9 cellular contexts compared by ENCODE assay signal in genomic region chr2:215136669-215137328, GRCh38. TPM values are rescaled to one million over a fixed set of nuclear protein-coding genes. Genes with fewer than 3 reads are reported as not detected.
A peak's percentile ranks its signal among the peaks of the same experiment; 100 is the strongest.
DNase-seq lines count a peak whose midpoint lies in the region; ATAC-seq, FAIRE-seq and TF ChIP-seq lines count a peak whose summit lies in the region.
"Had no signal": no experiment of that assay in that cellular context is flagged by ENCODE, and none has a peak within 500 bp of the region (broad histone marks: within the 10 kb centered on the region; RNA-seq: fewer than 3 reads in every experiment).

No MANE protein-coding gene starts in this region.

- TF ChIP-seq CTCF in HCT116 (IDR thresholded peaks at IDR 0.05 in 2 of 3, conservative IDR thresholded peaks at IDR 0.05 in 1 of 3; ENCODE audit: borderline replicate concordance in 1 of 3, insufficient read depth in 1 of 3, low read depth in 2 of 3, low read length in 2 of 3) (no peak), keratinocyte (optimal IDR thresholded peaks at IDR 0.05 in 1 of 3, IDR thresholded peaks at IDR 0.05 in 1 of 3, conservative IDR thresholded peaks at IDR 0.05 in 1 of 3; ENCODE audit: extremely low read depth in 1 of 3, insufficient read depth in 2 of 3, low read length in 3 of 3) (no peak), tibial nerve (IDR thresholded peaks at IDR 0.05) (no peak)

- FAIRE-seq in keratinocyte (lab: Jason Lieb, UNC), result peak; percentile 84

- H3K79me2 ChIP-seq in HCT116 (ENCODE audit: insufficient read depth, low read length) (no peaks in the 10 kb centered on the region), keratinocyte (ENCODE audit: control insufficient read depth, insufficient read depth, low read length) (peaks cover 2% of the 10 kb centered on the region)

- POLR2A ChIA-PET in HCT116 (lab: Charles Lee), result interaction anchor here (0.7 kb wide), 1 partner anchor 97 kb away, joined by 3 read pairs; no protein-coding TSS in a partner anchor

- H3K4me2 ChIP-seq in HCT116 (ENCODE audit: low read length) (peak overlapping the region; percentile 58; the same call in 1 of the 2 replicates), keratinocyte (ENCODE audit: control insufficient read depth, extremely low read depth, insufficient read depth, low read depth, low read length) (peak overlapping the region; percentile 94)

- TF ChIP-seq POLR2A in HCT116 (IDR thresholded peaks at IDR 0.05; ENCODE audit: borderline replicate concordance, extremely low read depth, insufficient read depth, insufficient read length) (no peak), tibial nerve (IDR thresholded peaks at IDR 0.05) (no peak)

- H2AFZ ChIP-seq in HCT116 (ENCODE audit: low read depth, low read length, poor library complexity, severe bottlenecking) (peak overlapping the region; percentile 87), keratinocyte (ENCODE audit: control insufficient read depth, low read length) (peak overlapping the region; percentile 5)

- H3K4me3 ChIP-seq in HCT116 (replicated peaks in 1 of 2; ENCODE audit: low read depth in 1 of 2, low read length in 2 of 2) (no peak overlapping the region), keratinocyte (ENCODE audit: control insufficient read depth in 2 of 3, extremely low read depth in 1 of 3, insufficient read depth in 2 of 3, low read depth in 1 of 3, low read length in 3 of 3) (peak overlapping the region; percentile 30 to 60 (median 48)), tibial nerve (no peak overlapping the region)

- H3K9ac ChIP-seq in HCT116 (ENCODE audit: low read length) (no peak overlapping the region), keratinocyte (ENCODE audit: control insufficient read depth, extremely low read depth, insufficient read depth, low read length) (peak overlapping the region; percentile 82)

- CTCF ChIA-PET in HCT116 (lab: Charles Lee), result no interaction called here

- H4K20me1 ChIP-seq in HCT116 (ENCODE audit: insufficient read depth), result no peaks in the 10 kb centered on the region
- no peaks in the 10 kb centered on the region for H4K20me1 ChIP-seq in keratinocyte (ENCODE audit: control insufficient read depth, extremely low read depth, insufficient read depth, low read length)

- H3K4me1 ChIP-seq in HCT116 (ENCODE audit: control insufficient read depth in 1 of 2, insufficient read depth in 2 of 2, low read length in 2 of 2) (peaks cover 23 to 29% of the 10 kb centered on the region in 2 experiments), keratinocyte (ENCODE audit: control insufficient read depth, extremely low read depth, insufficient read depth, low read length) (peaks cover 52% of the 10 kb centered on the region), tibial nerve (no peaks in the 10 kb centered on the region)

- dilution Hi-C loops in keratinocyte (cut with MboI; ENCODE audit: extremely low pct_ligation_motif_present, low sequenced_read_pairs), result no loop called here

- TF ChIP-seq EP300 in tibial nerve (IDR thresholded peaks at IDR 0.05), result no peak

- WGBS in tibial nerve, 2 donors, result 69 to 73% methylated on average over 3 of the region's 3 CpGs

- TF ChIP-seq RAD21 in HCT116 (IDR thresholded peaks at IDR 0.05; ENCODE audit: low read depth), result no peak

- H3K27me3 ChIP-seq in HCT116 (ENCODE audit: insufficient read depth, low read length), result no peaks in the 10 kb centered on the region
- no peaks in the 10 kb centered on the region for H3K27me3 ChIP-seq in keratinocyte (ENCODE audit: control insufficient read depth, extremely low read depth, insufficient read depth, low read length)
- no peaks in the 10 kb centered on the region for H3K27me3 ChIP-seq in tibial nerve

- DNase-seq in HCT116 (ENCODE audit: low read depth, low spot score) (no peak), NCI-H82 treated with DMSO at 0.1 percent for 48 hours (lab: John Stamatoyannopoulos, UW; ENCODE audit: unreplicated experiment) (peak; percentile 11), keratinocyte (ENCODE audit: low read depth, low spot score) (peak; percentile 82), mucosa of gallbladder (ENCODE audit: low spot score) (no peak), tibial nerve (ENCODE audit: low spot score in 2 of 2) (no peak), anterior cingulate cortex (lab: John Stamatoyannopoulos, UW) (no peak)
- DNase-seq in activated CD4-positive, CD25-positive, alpha-beta regulatory T cell treated with anti-CD3 and anti-CD28 coated beads, Interleukin-2, amount 50 U/mL, for 72 hours, result no peak
- DNase-seq: NK-92 treated with Interleukin-12 subunit alpha and Interleukin-12 subunit beta, amount 100 ng/mL, for 24 hours had no signal

- H3K27ac ChIP-seq in HCT116 (ENCODE audit: low read depth, low read length), result no peak overlapping the region; the same call in 1 of the 2 replicates
- H3K27ac ChIP-seq in keratinocyte (ENCODE audit: control insufficient read depth, insufficient read depth, low read length), result peak overlapping the region; percentile 99
- no peak overlapping the region for H3K27ac ChIP-seq in tibial nerve

- no TSS peak for BruUV-seq in HCT116 (replicated peaks; lab: Mats Ljungman, UMichigan)

- H3K36me3 ChIP-seq in HCT116 (ENCODE audit: control insufficient read depth in 1 of 2, insufficient read depth in 2 of 2, low read length in 2 of 2) (no peaks in the 10 kb centered on the region), keratinocyte (ENCODE audit: control insufficient read depth in 2 of 2, extremely low read depth in 1 of 2, insufficient read depth in 2 of 2, low read length in 2 of 2) (no peaks in the 10 kb centered on the region), tibial nerve (no peaks in the 10 kb centered on the region)

- peak; percentile 48 for ATAC-seq in GM18519 (IDR thresholded peaks at IDR 0.05; ENCODE audit: low FRiP score, unreplicated experiment)
- ATAC-seq in HCT116, result no peak

- H3K9me3 ChIP-seq in HCT116 (ENCODE audit: control insufficient read depth in 1 of 2, insufficient read depth in 1 of 2, low read depth in 1 of 2, low read length in 2 of 2) (no peaks in the 10 kb centered on the region), keratinocyte (ENCODE audit: control insufficient read depth, low read depth, low read length) (no peaks in the 10 kb centered on the region), tibial nerve (peaks cover 0 to 10% (median under 1%) of the 10 kb centered on the region in 4 donors)

- H3K9me2 ChIP-seq in HCT116 (ENCODE audit: insufficient read depth), result no peaks in the 10 kb centered on the region

- RAD21 ChIA-PET in HCT116 (lab: Charles Lee; ENCODE audit: low non-redundant PET in 1 of 2, low total read pairs in 2 of 2, uncharacterized antibody in 2 of 2, unreplicated experiment in 2 of 2), result no interaction called here

- intact Hi-C loops in HCT116 (cut with micrococcal nuclease), result no loop called here

- H3K9me1 ChIP-seq in keratinocyte (ENCODE audit: control insufficient read depth, extremely low read depth, insufficient read depth, low read length), result no peaks in the 10 kb centered on the region

TF ChIP-seq in HCT116, 20 proteins besides CTCF, POLR2A, EP300 and RAD21:
- TF ChIP-seq ZNF274 (IDR thresholded peaks at IDR 0.05; ENCODE audit: low read depth, low read length) (no peak), YY1 (IDR thresholded peaks at IDR 0.05; ENCODE audit: extremely low read depth, insufficient replicate concordance, low read depth, low read length) (no peak), JUND (IDR thresholded peaks at IDR 0.05) (no peak)

RNA-seq across cellular contexts. Expression of gene ABCA12, which starts 1.6 kb away (rescaled TPM):
- total RNA-seq in HCT116 (2021; ENCODE audit: unreplicated experiment), result 1.3 TPM
- 0.56 and 0.61 TPM in 2 replicates for polyA plus RNA-seq in HCT116 (2012)
- polyA plus RNA-seq in keratinocyte, result 6.0 to 19.2 TPM (median 10.9 TPM) in 3 replicates
- 26.0 TPM for polyA plus RNA-seq in keratinocyte (2011; ENCODE audit: low read depth)
- 2.0 and 4.9 TPM in 2 replicates for polyA plus RNA-seq in keratinocyte (2011; cell fraction: cytosol; rRNA removed)
- polyA plus RNA-seq in keratinocyte (2011; cell fraction: nucleus; rRNA removed), result 18.8 and 28.4 TPM in 2 replicates
- 5.3 and 41.1 TPM in 2 replicates for polyA plus RNA-seq in keratinocyte (2012; ENCODE audit: low replicate concordance)
- polyA minus RNA-seq in keratinocyte, result 8.4 to 47.3 TPM (median 33.6 TPM) in 3 replicates
- polyA minus RNA-seq in keratinocyte (2011; cell fraction: cytosol; rRNA and poly(A)+ RNA removed), result 6.1 TPM
- 65.1 and 90.0 TPM in 2 replicates for polyA minus RNA-seq in keratinocyte (2011; cell fraction: nucleus; rRNA and poly(A)+ RNA removed)
- total RNA-seq in mucosa of gallbladder, result 0.03 TPM
- total RNA-seq in tibial nerve, result not detected

Comparison
In these comparisons a context has a peak if more than half of its experiments do, and no peak if none do; other contexts are left out.
1. DNase-seq: peak in NCI-H82 treated with DMSO at 0.1 percent for 48 hours (single experiment) and keratinocyte (single experiment); none in HCT116 (single experiment), mucosa of gallbladder (single experiment), tibial nerve (0 of 2), anterior cingulate cortex (0 of 58) and activated CD4-positive, CD25-positive, alpha-beta regulatory T cell treated with anti-CD3 and anti-CD28 coated beads, Interleukin-2, amount 50 U/mL, for 72 hours (single experiment).
2. H3K4me3 ChIP-seq: peak in keratinocyte (3 of 3); none in HCT116 (0 of 2) and tibial nerve (0 of 4).